In genomic region chr17:40075216-40076100, GRCh38 we compare ENCODE assay signal across 1 cellular context.
TF ChIP-seq lines count a peak whose summit lies in the region.

No MANE protein-coding gene starts in this region.

TF ChIP-seq in GM23338, 12 proteins besides CTCF, POLR2A, EP300 and RAD21 (continued from another document):
- no peak for TF ChIP-seq ZNF462 (CRISPR knock-in tag; IDR thresholded peaks at IDR 0.05)
